1 cellular context compared by ENCODE assay signal in genomic region chr11:72793452-72794367, GRCh38.
TF ChIP-seq lines count a peak whose summit lies in the region.

A gene with protein sequence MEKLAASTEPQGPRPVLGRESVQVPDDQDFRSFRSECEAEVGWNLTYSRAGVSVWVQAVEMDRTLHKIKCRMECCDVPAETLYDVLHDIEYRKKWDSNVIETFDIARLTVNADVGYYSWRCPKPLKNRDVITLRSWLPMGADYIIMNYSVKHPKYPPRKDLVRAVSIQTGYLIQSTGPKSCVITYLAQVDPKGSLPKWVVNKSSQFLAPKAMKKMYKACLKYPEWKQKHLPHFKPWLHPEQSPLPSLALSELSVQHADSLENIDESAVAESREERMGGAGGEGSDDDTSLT (minus strand): TSS chr11:72794047. CDS start chr11:72781181, 12,866 bp downstream.

TF ChIP-seq in SK-N-SH, 30 proteins besides CTCF, POLR2A, EP300 and RAD21 (continued from another document):
- TF ChIP-seq, protein P1, sequence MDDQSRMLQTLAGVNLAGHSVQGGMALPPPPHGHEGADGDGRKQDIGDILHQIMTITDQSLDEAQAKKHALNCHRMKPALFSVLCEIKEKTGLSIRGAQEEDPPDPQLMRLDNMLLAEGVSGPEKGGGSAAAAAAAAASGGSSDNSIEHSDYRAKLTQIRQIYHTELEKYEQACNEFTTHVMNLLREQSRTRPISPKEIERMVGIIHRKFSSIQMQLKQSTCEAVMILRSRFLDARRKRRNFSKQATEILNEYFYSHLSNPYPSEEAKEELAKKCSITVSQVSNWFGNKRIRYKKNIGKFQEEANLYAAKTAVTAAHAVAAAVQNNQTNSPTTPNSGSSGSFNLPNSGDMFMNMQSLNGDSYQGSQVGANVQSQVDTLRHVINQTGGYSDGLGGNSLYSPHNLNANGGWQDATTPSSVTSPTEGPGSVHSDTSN (IDR thresholded peaks at IDR 0.05), result peak; percentile 35; the same call in 1 of the 2 replicates
- TF ChIP-seq NRF1 (IDR thresholded peaks at IDR 0.05; ENCODE audit: low read depth, low read length), result peak; percentile 98
- TF ChIP-seq GATA2 (CRISPR knock-in tag; IDR thresholded peaks at IDR 0.05), result peak; percentile 42; the same call in 1 of the 2 replicates
- peak; percentile 37; the same call in 1 of the 2 replicates for TF ChIP-seq TEAD4 (IDR thresholded peaks at IDR 0.05; ENCODE audit: borderline replicate concordance, insufficient read depth)
- no peak for TF ChIP-seq REST (IDR thresholded peaks at IDR 0.05; ENCODE audit: low read depth, low read length)
- no peak for TF ChIP-seq MEF2A (IDR thresholded peaks at IDR 0.05; ENCODE audit: borderline replicate concordance, low read depth)
